8 cellular contexts compared by ENCODE assay signal in genomic region chr6:53956068-53956711, GRCh38.
A peak's percentile ranks its signal among the peaks of the same experiment; 100 is the strongest.
DNase-seq lines count a peak whose midpoint lies in the region; ATAC-seq and TF ChIP-seq lines count a peak whose summit lies in the region.

No MANE protein-coding gene starts in this region.

- intact Hi-C loops in left ventricle myocardium inferior (cut with micrococcal nuclease) = loop anchor here (10.0 kb wide), 1 partner anchor 161 kb away; the partner anchor contains the start of gene LRRC1

- peaks cover 4% of the 10 kb centered on the region for H3K27me3 ChIP-seq in left ventricle myocardium inferior (ENCODE audit: low read depth)

- H3K4me3 ChIP-seq in left ventricle myocardium inferior (no peak overlapping the region), retinal pigment epithelial cell (ENCODE audit: low read length) (no peak overlapping the region)

- no peaks in the 10 kb centered on the region for H3K36me3 ChIP-seq in left ventricle myocardium inferior

- no peaks in the 10 kb centered on the region for H3K4me1 ChIP-seq in left ventricle myocardium inferior

- no peak overlapping the region for H3K27ac ChIP-seq in left ventricle myocardium inferior (replicated peaks)

- DNase-seq in AG09319 (ENCODE audit: extremely low read depth, low read depth) (peak; percentile 19), NCI-H345 (lab: John Stamatoyannopoulos, UW) (peak; percentile 73), amygdala (lab: John Stamatoyannopoulos, UW) (peak in 52 of 56 donors; percentile 11 to 86 (median 56)), left ventricle myocardium inferior (peak; percentile 60), retinal pigment epithelial cell (ENCODE audit: low read depth) (no peak), T-helper 1 cell (no peak)

- H3K9me3 ChIP-seq in left ventricle myocardium inferior (replicated peaks) = peaks cover 5% of the 10 kb centered on the region

- peak; percentile 88 for TF ChIP-seq CTCF in AG09319 (IDR thresholded peaks at IDR 0.05; ENCODE audit: low read depth, low read length)
- TF ChIP-seq CTCF in left ventricle myocardium inferior (IDR thresholded peaks at IDR 0.05; ENCODE audit: borderline replicate concordance) = peak; percentile 80
- peak; percentile 87 for TF ChIP-seq CTCF in retinal pigment epithelial cell (conservative IDR thresholded peaks at IDR 0.05; ENCODE audit: low read depth, low read length)

- ATAC-seq in GM18520 (IDR thresholded peaks at IDR 0.05; ENCODE audit: unreplicated experiment) (peak; percentile 80), HG03135 (IDR thresholded peaks at IDR 0.05; ENCODE audit: unreplicated experiment) (peak; percentile 80)

Comparison
In these comparisons a context has a peak if more than half of its experiments do, and no peak if none do; other contexts are left out.
1. DNase-seq: peak in AG09319 (single experiment), NCI-H345 (single experiment), amygdala (52 of 56) and left ventricle myocardium inferior (single experiment); none in retinal pigment epithelial cell (single experiment) and T-helper 1 cell (0 of 5).
2. Peak in every context shown above with its lines, with median percentiles within 50 percentile points of each other: CTCF ChIP-seq.